Comparison of ENCODE assay signal across 22 cellular contexts in the genomic region with DNA sequence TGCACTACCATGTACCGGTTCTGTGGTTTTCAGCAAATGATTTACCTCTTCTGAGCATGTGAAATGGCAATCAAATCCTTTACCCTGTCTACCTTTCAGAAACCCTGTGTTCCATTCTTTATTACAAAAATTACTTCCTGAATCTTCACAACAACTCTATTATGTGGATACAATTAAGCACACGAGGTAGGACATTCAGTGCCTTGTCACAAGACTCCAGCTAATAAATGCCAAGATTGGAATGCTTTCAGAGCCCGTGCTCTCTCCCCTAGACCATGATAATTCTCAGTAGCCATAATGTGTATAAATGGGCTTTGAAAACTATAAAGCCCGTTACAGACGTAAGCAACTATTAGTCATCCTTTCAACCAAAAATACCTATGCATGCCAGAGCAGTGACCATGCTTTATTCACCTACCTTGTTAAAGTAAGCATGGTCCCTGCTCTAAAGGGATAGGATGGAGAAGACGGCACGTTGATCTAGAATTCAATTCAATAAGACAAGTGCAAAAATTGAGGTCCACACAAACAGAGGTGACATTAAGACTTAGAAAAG. TPM values are rescaled to one million over a fixed set of nuclear protein-coding genes. Genes with fewer than 3 reads are reported as not detected.
DNase-seq lines count a peak whose midpoint lies in the region; ATAC-seq and TF ChIP-seq lines count a peak whose summit lies in the region.
"Had no signal": no experiment of that assay in that cellular context is flagged by ENCODE, and none has a peak within 500 bp of the region (broad histone marks: within the 10 kb centered on the region; RNA-seq: fewer than 3 reads in every experiment).

No MANE protein-coding gene starts in this region.

- H3K4me3 ChIP-seq in GM23338, result no peak overlapping the region
- H3K4me3 ChIP-seq in RWPE2 (ENCODE audit: severe bottlenecking), result no peak overlapping the region
- H3K4me3 ChIP-seq in lower lobe of right lung, result peak overlapping the region; percentile 40
- no peak overlapping the region for H3K4me3 ChIP-seq in heart right ventricle

- 70 to 83% methylated on average over 7 of the region's 7 CpGs for WGBS in heart right ventricle, 2 donors

- H3K4me3 Mint-ChIP-seq in GM23338, result no peak overlapping the region
- H3K4me3 Mint-ChIP-seq in activated T-helper 1 cell treated with anti-CD3 and anti-CD28 coated beads, Interleukin-12 subunit alpha, Interleukin-12 subunit beta, Interleukin-2, Interleukin-4 antibody, amounts not matched to agents 30 ng/mL and 10 ng/mL and 1 ng/mL, durations not matched to agents 14 hours and 24 hours and 36 hours, result no peak overlapping the region
- H3K4me3 Mint-ChIP-seq: CD8-positive, alpha-beta memory T cell had no signal

- no peak for ATAC-seq in GM23338
- peak; percentile 99 for ATAC-seq in RWPE2 (ENCODE audit: low read depth)
- no peak for ATAC-seq in lower lobe of right lung
- ATAC-seq in heart right ventricle, result no peak

- H3K27me3 ChIP-seq in GM23338 (ENCODE audit: insufficient read depth) (no peaks in the 10 kb centered on the region), RWPE2 (ENCODE audit: insufficient read depth, poor library complexity, severe bottlenecking) (no peaks in the 10 kb centered on the region), lower lobe of right lung (ENCODE audit: low read depth) (no peaks in the 10 kb centered on the region), heart right ventricle (no peaks in the 10 kb centered on the region)

- H3K36me3 ChIP-seq in GM23338 (ENCODE audit: insufficient read depth) (no peaks in the 10 kb centered on the region), RWPE2 (ENCODE audit: low read depth) (no peaks in the 10 kb centered on the region), lower lobe of right lung (no peaks in the 10 kb centered on the region), heart right ventricle (no peaks in the 10 kb centered on the region)

- peak overlapping the region; percentile 45; the same call in 1 of the 2 replicates for H2AFZ ChIP-seq in GM23338

- no peaks in the 10 kb centered on the region for H3K36me3 Mint-ChIP-seq in GM23338 (ENCODE audit: low read depth)
- H3K36me3 Mint-ChIP-seq in activated T-helper 1 cell treated with anti-CD3 and anti-CD28 coated beads, Interleukin-12 subunit alpha, Interleukin-12 subunit beta, Interleukin-2, Interleukin-4 antibody, amounts not matched to agents 30 ng/mL and 10 ng/mL and 1 ng/mL, durations not matched to agents 14 hours and 24 hours and 36 hours (ENCODE audit: low read depth), result no peaks in the 10 kb centered on the region
- H3K36me3 Mint-ChIP-seq: CD8-positive, alpha-beta memory T cell had no signal

- H3K9me3 ChIP-seq in RWPE2 (ENCODE audit: severe bottlenecking) (no peaks in the 10 kb centered on the region), lower lobe of right lung (no peaks in the 10 kb centered on the region), heart right ventricle (no peaks in the 10 kb centered on the region)

- H3K4me2 ChIP-seq in GM23338, result no peak overlapping the region

- intact Hi-C loops in lower lobe of right lung (cut with DNase I) (no loop called here), heart right ventricle (cut with DNase I) (no loop called here)
- intact Hi-C loops in activated T-helper 1 cell treated with anti-CD3 and anti-CD28 coated beads, Interleukin-12 subunit alpha, Interleukin-12 subunit beta, Interleukin-2, Interleukin-4 antibody, amounts not matched to agents 30 ng/mL and 10 ng/mL and 1 ng/mL, durations not matched to agents 14 hours and 24 hours and 36 hours (cut with micrococcal nuclease), result no loop called here

- no peaks in the 10 kb centered on the region for H3K79me2 ChIP-seq in GM23338 (replicated peaks; ENCODE audit: insufficient read depth)

- no peak for DNase-seq in GM23338 (ENCODE audit: low spot score)
- DNase-seq in RWPE2 (ENCODE audit: low spot score), result no peak
- peak; percentile 29 for DNase-seq in epithelial cell of prostate (ENCODE audit: low read depth, low spot score)
- no peak for DNase-seq in lower lobe of right lung
- no peak for DNase-seq in activated T-helper 1 cell treated with anti-CD3 and anti-CD28 coated beads, Interleukin-12 subunit alpha, Interleukin-12 subunit beta, Interleukin-2, Interleukin-4 antibody, amounts not matched to agents 30 ng/mL and 10 ng/mL and 1 ng/mL, durations not matched to agents 14 hours and 24 hours and 36 hours (ENCODE audit: low spot score)
- DNase-seq in RKO (ENCODE audit: low spot score), result no peak
- no peak for DNase-seq in heart right ventricle
- no peak for DNase-seq in SIG-M5 treated with dmso at 0.1 percent for 504 hours (lab: John Stamatoyannopoulos, UW; ENCODE audit: unreplicated experiment)
- DNase-seq: AML-193; C1 segment of cervical spinal cord; Calu3; CD8-positive, alpha-beta memory T cell; DMS153; KBM-7; NCI-H1105; NCI-H2029 treated with DMSO at 0.1 percent for 48 hours; NCI-H345; NCI-H524; NCI-H774; SHP77 had no signal

- TF ChIP-seq CTCF in GM23338 (conservative IDR thresholded peaks at IDR 0.05; ENCODE audit: low read depth in 2 of 2) (no peak), RWPE2 (IDR thresholded peaks at IDR 0.05; ENCODE audit: poor library complexity, severe bottlenecking) (no peak), lower lobe of right lung (IDR thresholded peaks at IDR 0.05) (no peak), heart right ventricle (IDR thresholded peaks at IDR 0.05) (no peak)

- H3K27ac Mint-ChIP-seq in GM23338, result no peak overlapping the region
- H3K27ac Mint-ChIP-seq in activated T-helper 1 cell treated with anti-CD3 and anti-CD28 coated beads, Interleukin-12 subunit alpha, Interleukin-12 subunit beta, Interleukin-2, Interleukin-4 antibody, amounts not matched to agents 30 ng/mL and 10 ng/mL and 1 ng/mL, durations not matched to agents 14 hours and 24 hours and 36 hours, result no peak overlapping the region
- H3K27ac Mint-ChIP-seq: CD8-positive, alpha-beta memory T cell had no signal

- no peak overlapping the region for H3K27ac ChIP-seq in GM23338 (ENCODE audit: low read depth)
- peak overlapping the region; percentile 46 for H3K27ac ChIP-seq in RWPE2 (ENCODE audit: poor library complexity, severe bottlenecking)
- H3K27ac ChIP-seq in epithelial cell of prostate, result peak overlapping the region; percentile 43
- H3K27ac ChIP-seq in lower lobe of right lung, result peak overlapping the region; percentile 56
- no peak overlapping the region for H3K27ac ChIP-seq in heart right ventricle

- H3K9me2 ChIP-seq in GM23338 (ENCODE audit: insufficient read depth), result peaks cover 4% of the 10 kb centered on the region; the same call in 1 of the 2 replicates

- H4K20me1 ChIP-seq in GM23338 (replicated peaks; ENCODE audit: insufficient read depth), result no peaks in the 10 kb centered on the region

- H3F3A ChIP-seq in GM23338 (replicated peaks; ENCODE audit: low read depth), result no peaks in the 10 kb centered on the region

- no peaks in the 10 kb centered on the region for H3K9me3 Mint-ChIP-seq in GM23338
- H3K9me3 Mint-ChIP-seq in activated T-helper 1 cell treated with anti-CD3 and anti-CD28 coated beads, Interleukin-12 subunit alpha, Interleukin-12 subunit beta, Interleukin-2, Interleukin-4 antibody, amounts not matched to agents 30 ng/mL and 10 ng/mL and 1 ng/mL, durations not matched to agents 14 hours and 24 hours and 36 hours, result no peaks in the 10 kb centered on the region

- H3K27me3 Mint-ChIP-seq in GM23338 (ENCODE audit: insufficient read depth, low read depth, poor library complexity), result peaks cover 2% of the 10 kb centered on the region
- peaks cover 13% of the 10 kb centered on the region for H3K27me3 Mint-ChIP-seq in activated T-helper 1 cell treated with anti-CD3 and anti-CD28 coated beads, Interleukin-12 subunit alpha, Interleukin-12 subunit beta, Interleukin-2, Interleukin-4 antibody, amounts not matched to agents 30 ng/mL and 10 ng/mL and 1 ng/mL, durations not matched to agents 14 hours and 24 hours and 36 hours (ENCODE audit: insufficient read depth)

- H3K4me1 ChIP-seq in GM23338 (ENCODE audit: insufficient read depth) (peaks cover 5% of the 10 kb centered on the region; the same call in 1 of the 2 replicates), RWPE2 (ENCODE audit: insufficient read depth, poor library complexity, severe bottlenecking) (peaks cover 13% of the 10 kb centered on the region), lower lobe of right lung (no peaks in the 10 kb centered on the region), heart right ventricle (no peaks in the 10 kb centered on the region)

- peaks cover 18% of the 10 kb centered on the region for H3K4me1 Mint-ChIP-seq in GM23338
- no peaks in the 10 kb centered on the region for H3K4me1 Mint-ChIP-seq in activated T-helper 1 cell treated with anti-CD3 and anti-CD28 coated beads, Interleukin-12 subunit alpha, Interleukin-12 subunit beta, Interleukin-2, Interleukin-4 antibody, amounts not matched to agents 30 ng/mL and 10 ng/mL and 1 ng/mL, durations not matched to agents 14 hours and 24 hours and 36 hours (ENCODE audit: low read depth)
- H3K4me1 Mint-ChIP-seq: CD8-positive, alpha-beta memory T cell had no signal

TF ChIP-seq in GM23338, 12 proteins besides CTCF, POLR2A, EP300 and RAD21 (continues in another document):
- no peak for TF ChIP-seq POLR2AphosphoS5 (IDR thresholded peaks at IDR 0.05; ENCODE audit: low read depth)

RNA-seq across cellular contexts. Expression of a gene that starts 2.4 kb away (rescaled TPM):
- 0.12 and 0.63 TPM in 2 replicates for total RNA-seq in GM23338 (2014; rRNA removed; shearing (Covaris generic))
- polyA plus RNA-seq in GM23338 (2016; fragmentation: Nextera tagmentation; extraction: Ambion mirVana) (0.07 TPM in 1 of 2 replicates, not detected in the other), heart right ventricle (under 1 TPM in 1 of 2 donors, not detected in 1; 0.07 TPM)
- total RNA-seq in lower lobe of right lung (6.9 TPM), heart right ventricle (under 1 TPM in 1 of 10 donors, not detected in 9; 0.16 TPM)
- total RNA-seq in activated T-helper 1 cell treated with anti-CD3 and anti-CD28 coated beads, Interleukin-12 subunit alpha, Interleukin-12 subunit beta, Interleukin-2, Interleukin-4 antibody, amounts not matched to agents 30 ng/mL and 10 ng/mL and 1 ng/mL, durations not matched to agents 14 hours and 24 hours and 36 hours, result not detected in 2 replicates
- total RNA-seq: A172; Calu3; CD8-positive, alpha-beta memory T cell; OCI-LY7 had no signal
- polyA plus RNA-seq: CD8-positive, alpha-beta memory T cell had no signal

Comparison
In these comparisons a context has a peak if more than half of its experiments do, and no peak if none do; other contexts are left out.
1. H3K27ac ChIP-seq: peak in RWPE2 (single experiment), epithelial cell of prostate (single experiment) and lower lobe of right lung (single experiment); none in GM23338 (single experiment) and heart right ventricle (0 of 10).